In genomic region chr12:106288510-106289195, GRCh38 we compare ENCODE assay signal across 8 cellular contexts. TPM values are rescaled to one million over a fixed set of nuclear protein-coding genes. Genes with fewer than 3 reads are reported as not detected.
A peak's percentile ranks its signal among the peaks of the same experiment; 100 is the strongest.
DNase-seq lines count a peak whose midpoint lies in the region; ATAC-seq and TF ChIP-seq lines count a peak whose summit lies in the region.

No MANE protein-coding gene starts in this region.

- peak overlapping the region; percentile 36 for H3K27ac ChIP-seq in OCI-LY1 (ENCODE audit: low read depth, low read length, poor library complexity, severe bottlenecking)
- peak overlapping the region; percentile 16 for H3K27ac ChIP-seq in cingulate gyrus (ENCODE audit: low read depth, low read length)
- peak overlapping the region; percentile 91 for H3K27ac ChIP-seq in smooth muscle cell (ENCODE audit: low read depth)

- no peak for ATAC-seq in Right ventricle myocardium inferior

- H3K4me2 ChIP-seq in OCI-LY1 (ENCODE audit: low read length) (no peak overlapping the region), smooth muscle cell (peak overlapping the region; percentile 50)

- H3K36me3 ChIP-seq in OCI-LY1 (ENCODE audit: insufficient read depth, low read length) (no peaks in the 10 kb centered on the region), smooth muscle cell (ENCODE audit: low read depth) (no peaks in the 10 kb centered on the region)

- H4K20me1 ChIP-seq in OCI-LY1 (ENCODE audit: insufficient read depth, low read length) (no peaks in the 10 kb centered on the region), smooth muscle cell (ENCODE audit: low read depth) (no peaks in the 10 kb centered on the region)

- intact Hi-C loops in Right ventricle myocardium inferior (cut with DNase I) = no loop called here

- H2AFZ ChIP-seq in OCI-LY1 (ENCODE audit: low read length) (no peak overlapping the region), smooth muscle cell (ENCODE audit: low read depth) (peak overlapping the region; percentile 35)

- TF ChIP-seq CTCF in OCI-LY1 (IDR thresholded peaks at IDR 0.05; ENCODE audit: low read length) (no peak), smooth muscle cell (IDR thresholded peaks at IDR 0.05; ENCODE audit: borderline replicate concordance, insufficient read depth, poor library complexity, severe bottlenecking) (no peak)

- peaks cover 49% of the 10 kb centered on the region for H3K4me1 ChIP-seq in OCI-LY1 (ENCODE audit: insufficient read depth, low read length, severe bottlenecking)
- no peaks in the 10 kb centered on the region for H3K4me1 ChIP-seq in smooth muscle cell (ENCODE audit: low read depth)

- DNase-seq in GM04503 (ENCODE audit: low read depth) = peak; percentile 76
- no peak for DNase-seq in smooth muscle cell (lab: John Stamatoyannopoulos, UW; ENCODE audit: unreplicated experiment)
- DNase-seq in Right ventricle myocardium inferior (ENCODE audit: missing footprints) = no peak
- no peak for DNase-seq in GOT3 (lab: John Stamatoyannopoulos, UW)
- no peak for DNase-seq in GM19240 (ENCODE audit: insufficient read length, low spot score)
- no peak for DNase-seq in NCI-H526 (lab: John Stamatoyannopoulos, UW)

- H3K79me2 ChIP-seq in OCI-LY1 (ENCODE audit: insufficient read depth, low read length) = no peaks in the 10 kb centered on the region
- H3K79me2 ChIP-seq in smooth muscle cell (ENCODE audit: low read depth) = no peaks in the 10 kb centered on the region

- H3K4me3 ChIP-seq in OCI-LY1 (ENCODE audit: low read depth, low read length, poor library complexity, severe bottlenecking) = no peak overlapping the region
- no peak overlapping the region for H3K4me3 ChIP-seq in smooth muscle cell

- no peaks in the 10 kb centered on the region for H3F3A ChIP-seq in OCI-LY1 (ENCODE audit: insufficient read depth, low read length)
- H3F3A ChIP-seq in smooth muscle cell (ENCODE audit: low read depth) = peaks cover 6% of the 10 kb centered on the region

- H3K9me3 ChIP-seq in OCI-LY1 (ENCODE audit: low read length) (no peaks in the 10 kb centered on the region), smooth muscle cell (replicated peaks; ENCODE audit: low read depth) (no peaks in the 10 kb centered on the region)

- H3K9ac ChIP-seq in OCI-LY1 (ENCODE audit: low read length) = no peak overlapping the region
- peak overlapping the region; percentile 77 for H3K9ac ChIP-seq in smooth muscle cell (ENCODE audit: low read depth)

- H3K9me2 ChIP-seq in OCI-LY1 (ENCODE audit: low read depth, low read length) = no peaks in the 10 kb centered on the region

- 19% methylated on average over 9 of the region's 9 CpGs for WGBS in smooth muscle cell (ENCODE audit: low lambda C conversion rate)

- H3K27me3 ChIP-seq in OCI-LY1 (ENCODE audit: insufficient read depth, low read length) (no peaks in the 10 kb centered on the region), smooth muscle cell (ENCODE audit: low read depth) (no peaks in the 10 kb centered on the region)

RNA-seq across cellular contexts. Expression of gene TCP11L2, which starts 13.9 kb away (rescaled TPM):
- total RNA-seq in smooth muscle cell (15.1 and 19.1 TPM in 2 replicates), Right ventricle myocardium inferior (93.7 TPM)
- 2.4 and 3.5 TPM in 2 replicates for polyA plus RNA-seq in smooth muscle cell

RNA-seq across cellular contexts. Expression of gene CKAP4, which starts 40.8 kb away (rescaled TPM):
- total RNA-seq in smooth muscle cell = 241 and 294 TPM in 2 replicates
- 358 and 486 TPM in 2 replicates for polyA plus RNA-seq in smooth muscle cell
- 40.2 TPM for total RNA-seq in Right ventricle myocardium inferior

Comparison
In these comparisons a context has a peak if more than half of its experiments do, and no peak if none do; other contexts are left out.
1. H3K27ac ChIP-seq: peak in every context shown above with its lines; median percentile 91 in smooth muscle cell; 36 in OCI-LY1; 16 in cingulate gyrus.